1 cellular context compared by ENCODE assay signal in genomic region chr5:36721664-36722063, GRCh38.
TF ChIP-seq lines count a peak whose summit lies in the region.

No MANE protein-coding gene starts in this region.

TF ChIP-seq in GM12878, 131 proteins besides CTCF, POLR2A, EP300 and RAD21 (continued from another document):
- TF ChIP-seq MAX (IDR thresholded peaks at IDR 0.05; ENCODE audit: low read depth, low read length) (no peak), POLR2AphosphoS2 (IDR thresholded peaks at IDR 0.05; ENCODE audit: low read depth, low read length) (no peak), CHD1 (IDR thresholded peaks at IDR 0.05; ENCODE audit: low read depth, low read length) (no peak), RELB (IDR thresholded peaks at IDR 0.05; ENCODE audit: low read depth) (no peak), USF1 (IDR thresholded peaks at IDR 0.05; ENCODE audit: borderline replicate concordance, extremely low read length, insufficient read depth, low read depth, low read length) (no peak), ZNF687 (IDR thresholded peaks at IDR 0.05) (0 out of 2 replicates have a peak, but pooled peaks have one; percentile 44), PAX8 (IDR thresholded peaks at IDR 0.05) (no peak), BACH1 (IDR thresholded peaks at IDR 0.05; ENCODE audit: borderline replicate concordance) (no peak), IKZF2 (IDR thresholded peaks at IDR 0.05) (peak; percentile 24 to 50; a peak in 1 of 4 replicates), ZNF592 (IDR thresholded peaks at IDR 0.05) (no peak), SUPT20H (IDR thresholded peaks at IDR 0.05; ENCODE audit: borderline replicate concordance, control insufficient read depth, low read depth, low read length) (no peak), RAD51 (IDR thresholded peaks at IDR 0.05) (no peak), CREB1 (IDR thresholded peaks at IDR 0.05; ENCODE audit: low read depth) (no peak), IKZF1 (conservative IDR thresholded peaks at IDR 0.05) (peak; percentile 55; the same call in 1 of the 2 replicates), WRNIP1 (IDR thresholded peaks at IDR 0.05; ENCODE audit: borderline replicate concordance, low read depth, low read length) (no peak), MTA2 (IDR thresholded peaks at IDR 0.05; ENCODE audit: low read depth) (0 out of 2 replicates have a peak, but pooled peaks have one; percentile 11), HDAC2 (IDR thresholded peaks at IDR 0.05) (no peak), CBX5 (IDR thresholded peaks at IDR 0.05; ENCODE audit: low read depth) (no peak), TAF1 (IDR thresholded peaks at IDR 0.05; ENCODE audit: borderline replicate concordance, low read depth, low read length) (no peak), ZBTB33 (IDR thresholded peaks at IDR 0.05) (no peak), FOXK2 (IDR thresholded peaks at IDR 0.05) (no peak), YBX1 (IDR thresholded peaks at IDR 0.05) (no peak), DPF2 (IDR thresholded peaks at IDR 0.05) (no peak), BRCA1 (IDR thresholded peaks at IDR 0.05; ENCODE audit: low read depth, low read length) (no peak)
